ENCODE assay signal across 22 cellular contexts in genomic region chr18:8929381-8929780, GRCh38.
A peak's percentile ranks its signal among the peaks of the same experiment; 100 is the strongest.
DNase-seq lines count a peak whose midpoint lies in the region; ATAC-seq and TF ChIP-seq lines count a peak whose summit lies in the region.
"Had no signal": no experiment of that assay in that cellular context is flagged by ENCODE, and none has a peak within 500 bp of the region (broad histone marks: within the 10 kb centered on the region; RNA-seq: fewer than 3 reads in every experiment).

No MANE protein-coding gene starts in this region.

- H3K4me1 ChIP-seq in DOHH2 (ENCODE audit: control insufficient read depth, low read length), result peaks cover 42% of the 10 kb centered on the region
- H3K4me1 ChIP-seq in Karpas-422 (ENCODE audit: low read length), result no peaks in the 10 kb centered on the region
- no peaks in the 10 kb centered on the region for H3K4me1 ChIP-seq in body of pancreas
- no peaks in the 10 kb centered on the region for H3K4me1 ChIP-seq in CD8-positive, alpha-beta memory T cell (ENCODE audit: insufficient read depth, low read length)
- H3K4me1 ChIP-seq: Peyer's patch had no signal

- H3K4me3 Mint-ChIP-seq in CD8-positive, alpha-beta memory T cell, result no peak overlapping the region
- H3K4me3 Mint-ChIP-seq: CD8-positive, alpha-beta T cell; H9; IgD-negative memory B cell had no signal

- H3K27ac ChIP-seq in DOHH2 (ENCODE audit: low read depth, low read length), result peak overlapping the region; percentile 93; the same call in 1 of the 2 replicates
- no peak overlapping the region for H3K27ac ChIP-seq in Karpas-422 (ENCODE audit: low read length)
- no peak overlapping the region for H3K27ac ChIP-seq in body of pancreas
- H3K27ac ChIP-seq in CD8-positive, alpha-beta memory T cell (ENCODE audit: low read depth, low read length), result no peak overlapping the region
- H3K27ac ChIP-seq: BLaER1 treated with 17β-estradiol and CSF1 and Interleukin-3, amounts not matched to agents 10 nM and 100 nM; Peyer's patch; SJSA1 had no signal

- peaks cover 16 to 36% (median 23%) of the 10 kb centered on the region in 5 donors for H3K9me3 Mint-ChIP-seq in CD8-positive, alpha-beta memory T cell

- intact Hi-C loops in body of pancreas (cut with DNase I), result no loop called here

- H3F3A ChIP-seq in DOHH2 (ENCODE audit: control insufficient read depth, insufficient read depth), result peaks cover 6% of the 10 kb centered on the region; the same call in 1 of the 2 replicates

- H3K79me2 ChIP-seq in DOHH2 (ENCODE audit: control insufficient read depth, low read length) (no peaks in the 10 kb centered on the region), Karpas-422 (ENCODE audit: low read length) (no peaks in the 10 kb centered on the region)

- no peak for TF ChIP-seq POLR2A in body of pancreas (IDR thresholded peaks at IDR 0.05)

- H3K36me3 Mint-ChIP-seq in CD8-positive, alpha-beta memory T cell, result peaks cover 0 to 14% (median 0%) of the 10 kb centered on the region in 3 donors
- H3K36me3 Mint-ChIP-seq: CD8-positive, alpha-beta T cell had no signal

- peaks cover 12 to 21% of the 10 kb centered on the region in 2 donors for H3K27me3 Mint-ChIP-seq in CD8-positive, alpha-beta memory T cell
- H3K27me3 Mint-ChIP-seq: IgD-negative memory B cell had no signal

- POLR2A ChIA-PET in CD8-positive, alpha-beta memory T cell (lab: Charles Lee), result no interaction called here

- H3K9me2 ChIP-seq in DOHH2 (replicated peaks; ENCODE audit: control insufficient read depth, low read length), result no peaks in the 10 kb centered on the region
- H3K9me2 ChIP-seq in Karpas-422 (replicated peaks; ENCODE audit: insufficient read depth, low read length), result no peaks in the 10 kb centered on the region

- H3K4me2 ChIP-seq in DOHH2 (ENCODE audit: low read length) (no peak overlapping the region), Karpas-422 (ENCODE audit: low read depth, low read length, poor library complexity, severe bottlenecking) (no peak overlapping the region)
- H3K4me2 ChIP-seq: BLaER1 treated with 17β-estradiol and CSF1 and Interleukin-3, amounts not matched to agents 10 nM and 100 nM had no signal

- no peak overlapping the region for H3K27ac Mint-ChIP-seq in CD8-positive, alpha-beta memory T cell
- H3K27ac Mint-ChIP-seq: CD8-positive, alpha-beta T cell; H9; IgD-negative memory B cell had no signal

- peak; percentile 35 for DNase-seq in Karpas-422
- DNase-seq in choroid plexus epithelial cell (ENCODE audit: low read depth), result peak; percentile 48
- DNase-seq in foreskin fibroblast, result peak; percentile 65 to 72
- DNase-seq in body of pancreas, result no peak
- DNase-seq in NCI-H2029 treated with DMSO at 0.1 percent for 48 hours (lab: John Stamatoyannopoulos, UW), result no peak
- no peak for DNase-seq in CD8-positive, alpha-beta memory T cell
- DNase-seq: 8988T; CD8-positive, alpha-beta T cell; EL; H9; Kasumi-1; NCI-H1694; NCI-H2081 treated with DMSO at 0.1 percent for 48 hours; NCI-H2171 treated with DMSO at 0.1 percent for 48 hours; NCI-H524 treated with DMSO at 0.1 percent for 48 hours; NCI-H82; Peyer's patch had no signal

- H3K4me3 ChIP-seq in DOHH2 (ENCODE audit: low read length), result no peak overlapping the region
- no peak overlapping the region for H3K4me3 ChIP-seq in Karpas-422 (ENCODE audit: low read length)
- H3K4me3 ChIP-seq in choroid plexus epithelial cell (ENCODE audit: low read depth, low read length), result no peak overlapping the region
- H3K4me3 ChIP-seq in foreskin fibroblast (ENCODE audit: low read depth in 1 of 2, low read length in 2 of 2), result no peak overlapping the region
- no peak overlapping the region for H3K4me3 ChIP-seq in body of pancreas
- no peak overlapping the region for H3K4me3 ChIP-seq in CD8-positive, alpha-beta memory T cell (ENCODE audit: low read length)
- H3K4me3 ChIP-seq: Peyer's patch, SJSA1 had no signal

- H3K9ac ChIP-seq in Karpas-422 (ENCODE audit: low read length), result no peak overlapping the region
- H3K9ac ChIP-seq: BLaER1 treated with 17β-estradiol and CSF1 and Interleukin-3, amounts not matched to agents 10 nM and 100 nM had no signal

- no peak overlapping the region for H2AFZ ChIP-seq in Karpas-422 (ENCODE audit: low read length)

- CTCF ChIA-PET in CD8-positive, alpha-beta memory T cell (lab: Charles Lee), result no interaction called here

- TF ChIP-seq CTCF in DOHH2 (IDR thresholded peaks at IDR 0.05; ENCODE audit: low read depth, low read length, poor library complexity, severe bottlenecking) (no peak), choroid plexus epithelial cell (conservative IDR thresholded peaks at IDR 0.05; ENCODE audit: low read depth, low read length) (no peak), foreskin fibroblast (IDR thresholded peaks at IDR 0.05; ENCODE audit: low read depth, low read length) (no peak), body of pancreas (IDR thresholded peaks at IDR 0.05) (no peak)

- H3K27me3 ChIP-seq in DOHH2 (ENCODE audit: control insufficient read depth, low read length) (no peaks in the 10 kb centered on the region), Karpas-422 (ENCODE audit: low read length) (peaks cover 3% of the 10 kb centered on the region; the same call in 1 of the 2 replicates), body of pancreas (no peaks in the 10 kb centered on the region)
- no peaks in the 10 kb centered on the region for H3K27me3 ChIP-seq in CD8-positive, alpha-beta memory T cell (ENCODE audit: insufficient read depth, low read length, poor library complexity, severe bottlenecking)
- H3K27me3 ChIP-seq: BLaER1 treated with 17β-estradiol and CSF1 and Interleukin-3, amounts not matched to agents 10 nM and 100 nM; Peyer's patch; SJSA1 had no signal

- H3K4me1 Mint-ChIP-seq in CD8-positive, alpha-beta memory T cell, result no peaks in the 10 kb centered on the region

- H3K36me3 ChIP-seq in DOHH2 (ENCODE audit: control insufficient read depth, low read length), result peaks cover 11% of the 10 kb centered on the region
- no peaks in the 10 kb centered on the region for H3K36me3 ChIP-seq in Karpas-422 (ENCODE audit: insufficient read depth, low read length)
- no peaks in the 10 kb centered on the region for H3K36me3 ChIP-seq in body of pancreas (replicated peaks in 1 of 2; ENCODE audit: insufficient read depth in 1 of 2, low read depth in 2 of 2)
- no peaks in the 10 kb centered on the region for H3K36me3 ChIP-seq in CD8-positive, alpha-beta memory T cell (ENCODE audit: insufficient read depth, low read length)
- H3K36me3 ChIP-seq: Peyer's patch, SJSA1 had no signal

- ATAC-seq in body of pancreas (no peak), HG02588 (IDR thresholded peaks at IDR 0.05; ENCODE audit: unreplicated experiment) (no peak)
- ATAC-seq: CD8-positive, alpha-beta T cell had no signal

- H3K9me3 ChIP-seq in DOHH2 (ENCODE audit: control insufficient read depth, insufficient read depth, low read length) (peaks cover 41% of the 10 kb centered on the region), Karpas-422 (ENCODE audit: low read length) (peaks cover 3% of the 10 kb centered on the region), body of pancreas (peaks cover 0 to 12% (median 0%) of the 10 kb centered on the region in 3 donors)
- H3K9me3 ChIP-seq in CD8-positive, alpha-beta memory T cell (ENCODE audit: low read length), result peaks cover 6% of the 10 kb centered on the region

- WGBS in body of pancreas, 2 donors, result 89 to 100% methylated on average over 1 of the region's 1 CpG

- no peaks in the 10 kb centered on the region for H4K20me1 ChIP-seq in DOHH2 (ENCODE audit: control insufficient read depth, insufficient read depth, low read depth, low read length)
- no peaks in the 10 kb centered on the region for H4K20me1 ChIP-seq in Karpas-422 (ENCODE audit: insufficient read depth, low read depth, low read length)
- H4K20me1 ChIP-seq: BLaER1 treated with 17β-estradiol and CSF1 and Interleukin-3, amounts not matched to agents 10 nM and 100 nM had no signal

Comparison
In these comparisons a context has a peak if more than half of its experiments do, and no peak if none do; other contexts are left out.
1. DNase-seq: peak in Karpas-422 (single experiment), choroid plexus epithelial cell (single experiment) and foreskin fibroblast (2 of 2); none in body of pancreas (0 of 4), NCI-H2029 treated with DMSO at 0.1 percent for 48 hours (single experiment) and CD8-positive, alpha-beta memory T cell (0 of 5).